25 cellular contexts compared by ENCODE assay signal in the genomic region with DNA sequence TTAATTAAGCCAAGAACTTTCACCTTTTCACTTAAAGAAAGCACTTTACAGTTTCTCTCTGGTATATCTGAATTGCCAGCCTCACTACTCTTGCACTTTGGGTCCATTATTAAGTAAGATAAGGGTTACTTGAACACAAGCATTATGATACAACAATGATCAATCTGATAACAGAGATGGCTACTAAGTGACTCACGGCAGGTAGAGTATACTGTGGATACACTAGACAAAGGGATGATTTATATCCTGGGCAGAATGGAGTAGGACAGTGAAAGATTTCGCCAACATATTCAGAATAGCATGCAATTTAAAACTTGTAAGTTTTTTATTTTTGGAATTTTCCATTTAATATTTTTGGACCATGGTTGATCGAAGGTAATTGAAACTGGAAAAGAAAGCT. TPM values are rescaled to one million over a fixed set of nuclear protein-coding genes. Genes with fewer than 3 reads are reported as not detected.
DNase-seq lines count a peak whose midpoint lies in the region; ATAC-seq and TF ChIP-seq lines count a peak whose summit lies in the region.
"Had no signal": no experiment of that assay in that cellular context is flagged by ENCODE, and none has a peak within 500 bp of the region (broad histone marks: within the 10 kb centered on the region; RNA-seq: fewer than 3 reads in every experiment).

No MANE protein-coding gene starts in this region.

- no peaks in the 10 kb centered on the region for H3K36me3 Mint-ChIP-seq in Calu3 (ENCODE audit: insufficient read depth, unreplicated experiment)
- H3K36me3 Mint-ChIP-seq: activated naive CD8-positive, alpha-beta T cell had no signal

- peaks cover 72% of the 10 kb centered on the region for H3K4me1 Mint-ChIP-seq in Calu3 (ENCODE audit: low read depth, unreplicated experiment)

- H3K27ac Mint-ChIP-seq in Calu3 (ENCODE audit: unreplicated experiment), result peak overlapping the region; percentile 69
- H3K27ac Mint-ChIP-seq: activated naive CD8-positive, alpha-beta T cell; activated T-cell treated with anti-CD3 and anti-CD28 coated beads, Interleukin-2, amount 50 U/mL, for 24 hours; H9 had no signal

- intact Hi-C loops in Calu3 (cut with micrococcal nuclease; ENCODE audit: unreplicated experiment) (no loop called here), sciatic nerve (cut with DNase I) (no loop called here)

- DNase-seq in Calu3, result no peak
- peak; percentile 61 for DNase-seq in M059J (ENCODE audit: low read depth)
- DNase-seq in kidney tubule cell (ENCODE audit: low spot score), result peak; percentile 42
- no peak for DNase-seq in sciatic nerve (ENCODE audit: low spot score)
- DNase-seq: activated effector memory CD4-positive, alpha-beta T cell treated with anti-CD3 and anti-CD28 coated beads, Interleukin-2, amount 50 U/mL, for 16 hours; activated T-cell treated with anti-CD3 and anti-CD28 coated beads, Interleukin-2, amount 50 U/mL, for 24 hours; anterior cingulate cortex; effector CD8-positive, alpha-beta T cell; H9; Karpas-422; mesenchymal stem cell; NCI-H1694 treated with DMSO at 0.1 percent for 48 hours; NCI-H2171; NCI-H524; NK-92 treated with Interleukin-12 subunit alpha and Interleukin-12 subunit beta, amount 100 ng/mL, for 24 hours; ovary; Peyer's patch; stimulated activated naive CD8-positive, alpha-beta T cell treated with anti-CD3 and anti-CD28 coated beads, Interleukin-15, Interleukin-2, amounts not matched to agents 100 U/mL and 50 U/mL, for 24 hours; testis had no signal

- CTCF ChIA-PET in Calu3 (lab: Charles Lee), result interaction anchor here (0.5 kb wide), 1 partner anchor 1174 kb away, joined by 5 read pairs; no protein-coding TSS in a partner anchor

- H3K9me3 Mint-ChIP-seq in Calu3 (ENCODE audit: low read depth, unreplicated experiment), result peaks cover 12% of the 10 kb centered on the region
- H3K9me3 Mint-ChIP-seq: activated T-cell treated with anti-CD3 and anti-CD28 coated beads, Interleukin-2, amount 50 U/mL, for 24 hours; H9 had no signal

- no TSS peak for BruUV-seq in Calu3 (replicated peaks; lab: Mats Ljungman, UMichigan)

- H3K27me3 Mint-ChIP-seq in Calu3 (ENCODE audit: unreplicated experiment), result no peaks in the 10 kb centered on the region
- H3K27me3 Mint-ChIP-seq: activated naive CD8-positive, alpha-beta T cell had no signal

- peak overlapping the region; percentile 28 for H3K4me3 Mint-ChIP-seq in Calu3 (ENCODE audit: low read depth, unreplicated experiment)
- H3K4me3 Mint-ChIP-seq: activated naive CD8-positive, alpha-beta T cell; activated T-cell treated with anti-CD3 and anti-CD28 coated beads, Interleukin-2, amount 50 U/mL, for 24 hours; H9 had no signal

- ATAC-seq in SK-N-SH treated with all-trans-retinoic acid at 6 μM for 48 hours, result 0 out of 3 replicates have a peak, but pooled peaks have one; percentile 17
- no peak for ATAC-seq in GM18505 (IDR thresholded peaks at IDR 0.05; ENCODE audit: unreplicated experiment)
- ATAC-seq in HG02623 (IDR thresholded peaks at IDR 0.05; ENCODE audit: unreplicated experiment), result no peak
- no peak for ATAC-seq in sciatic nerve
- ATAC-seq: left lobe of liver; stimulated activated naive CD8-positive, alpha-beta T cell treated with anti-CD3 and anti-CD28 coated beads, Interleukin-15, Interleukin-2, amounts not matched to agents 100 U/mL and 50 U/mL, for 24 hours had no signal

- TF ChIP-seq POLR2A in GM18505 (IDR thresholded peaks at IDR 0.05; ENCODE audit: borderline replicate concordance, extremely low read depth, insufficient read depth, insufficient read length), result no peak

- no peak for TF ChIP-seq CTCF in Calu3 (IDR thresholded peaks at IDR 0.05; ENCODE audit: unreplicated experiment)

TF ChIP-seq in SK-N-SH treated with all-trans-retinoic acid at 6 μM for 48 hours, 23 proteins besides CTCF, POLR2A, EP300 and RAD21:
- peak; percentile 84 for TF ChIP-seq ISL1 (CRISPR knock-in tag; IDR thresholded peaks at IDR 0.05)
- no peak for TF ChIP-seq CSDC2 (CRISPR knock-in tag; IDR thresholded peaks at IDR 0.05)

RNA-seq across cellular contexts. Expression of a gene that starts 34.3 kb away (rescaled TPM):
- 157 and 183 TPM in 2 replicates for total RNA-seq in Calu3 (2022)
- 18.4 and 24.3 TPM in 2 replicates for total RNA-seq in M059J (2014; rRNA removed; shearing (Covaris generic))
- 207 TPM for total RNA-seq in sciatic nerve
- total RNA-seq: T-helper 1 cell treated with Interleukin-12 subunit alpha and Interleukin-12 subunit beta and Interleukin-4 antibody, amounts not matched to agents 30 ng/mL and 1 ng/mL, for 36 hours had no signal

Comparison
In these comparisons a context has a peak if more than half of its experiments do, and no peak if none do; other contexts are left out.
1. DNase-seq: peak in M059J (single experiment) and kidney tubule cell (single experiment); none in Calu3 (single experiment) and sciatic nerve (single experiment).